6 cellular contexts compared by ENCODE assay signal in genomic region chr5:17497931-17498330, GRCh38. TPM values are rescaled to one million over a fixed set of nuclear protein-coding genes. Genes with fewer than 3 reads are reported as not detected.
"Had no signal": no experiment of that assay in that cellular context is flagged by ENCODE, and none has a peak within 500 bp of the region (broad histone marks: within the 10 kb centered on the region; RNA-seq: fewer than 3 reads in every experiment).

Gene TAF11L2 (plus strand): TSS chr5:17498231.

RNA-seq across cellular contexts. Expression of gene TAF11L2, which starts in this region (rescaled TPM):
- total RNA-seq: HepG2, HT-29, HT1080, IMR-90, K562 had no signal
- polyA plus RNA-seq: HepG2, IgD-negative memory B cell, IMR-90, K562 had no signal
